In the genomic region with DNA sequence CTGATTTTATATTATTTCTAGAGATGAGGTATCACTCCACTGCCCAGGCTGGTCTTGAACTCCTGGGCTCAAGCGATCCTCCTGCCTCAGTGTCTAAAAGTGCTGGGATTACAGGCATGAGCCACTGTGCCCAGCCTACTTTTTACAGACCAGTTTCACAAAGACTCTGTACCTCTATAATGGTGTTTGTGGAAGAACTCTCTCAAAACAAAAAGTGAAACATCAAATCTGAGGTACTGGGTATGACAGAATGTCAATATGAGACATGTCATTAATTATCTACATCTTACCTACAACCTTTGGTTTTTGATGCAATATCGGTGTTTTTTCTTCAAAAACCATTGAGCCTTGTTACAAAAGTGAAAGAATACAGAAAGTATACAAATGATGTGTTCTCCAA, we compare ENCODE assay signal across 22 cellular contexts. TPM values are rescaled to one million over a fixed set of nuclear protein-coding genes. Genes with fewer than 3 reads are reported as not detected.
DNase-seq lines count a peak whose midpoint lies in the region; ATAC-seq, FAIRE-seq and TF ChIP-seq lines count a peak whose summit lies in the region.
"Had no signal": no experiment of that assay in that cellular context is flagged by ENCODE, and none has a peak within 500 bp of the region (broad histone marks: within the 10 kb centered on the region; RNA-seq: fewer than 3 reads in every experiment).

No MANE protein-coding gene starts in this region.

- no peak overlapping the region for H3K27ac Mint-ChIP-seq in endodermal cell
- H3K27ac Mint-ChIP-seq: CD4-positive, alpha-beta memory T cell had no signal

- no peak for TF ChIP-seq CTCF in endodermal cell (conservative IDR thresholded peaks at IDR 0.05)

- H3K9ac ChIP-seq in endodermal cell (ENCODE audit: extremely low read depth, low read length, poor library complexity, severe bottlenecking): no peak overlapping the region

- peaks cover 52% of the 10 kb centered on the region for H3K36me3 Mint-ChIP-seq in endodermal cell (ENCODE audit: low read depth)
- H3K36me3 Mint-ChIP-seq: CD4-positive, alpha-beta memory T cell had no signal

- no peaks in the 10 kb centered on the region for H3K36me3 ChIP-seq in ACC112 (ENCODE audit: insufficient read depth, low read length)
- peaks cover 81% of the 10 kb centered on the region for H3K36me3 ChIP-seq in endodermal cell (ENCODE audit: control insufficient read depth, insufficient read depth, low read length)
- no peaks in the 10 kb centered on the region for H3K36me3 ChIP-seq in small intestine (ENCODE audit: control insufficient read depth in 2 of 2, insufficient read depth in 2 of 2, low read length in 2 of 2)

- no peaks in the 10 kb centered on the region for H3K27me3 Mint-ChIP-seq in endodermal cell (ENCODE audit: insufficient read depth)
- H3K27me3 Mint-ChIP-seq: CD4-positive, alpha-beta memory T cell had no signal

- ATAC-seq in GM18873 (IDR thresholded peaks at IDR 0.05; ENCODE audit: low FRiP score, unreplicated experiment): peak; percentile 66
- peak; percentile 53 for ATAC-seq in GM21390 (IDR thresholded peaks at IDR 0.05; ENCODE audit: unreplicated experiment)
- peak; percentile 89 for ATAC-seq in HG03354 (IDR thresholded peaks at IDR 0.05; ENCODE audit: poor library complexity, severe bottlenecking, unreplicated experiment)

- H3K4me3 ChIP-seq in ACC112 (ENCODE audit: low read depth, low read length): peak overlapping the region; percentile 33; the same call in 1 of the 2 replicates
- no peak overlapping the region for H3K4me3 ChIP-seq in endodermal cell (ENCODE audit: low read length)
- H3K4me3 ChIP-seq in small intestine (ENCODE audit: low read depth in 1 of 2, low read length in 2 of 2): no peak overlapping the region

- no peaks in the 10 kb centered on the region for H3K4me1 Mint-ChIP-seq in endodermal cell
- H3K4me1 Mint-ChIP-seq: CD4-positive, alpha-beta memory T cell had no signal

- peak overlapping the region; percentile 48 for H2AFZ ChIP-seq in ACC112 (ENCODE audit: low read length, unreplicated experiment)

- FAIRE-seq in small intestine (lab: Jason Lieb, UNC): no peak
- FAIRE-seq: H1 had no signal

- H3K4me1 ChIP-seq in ACC112 (ENCODE audit: control insufficient read depth, insufficient read depth, low read length, unreplicated experiment) (no peaks in the 10 kb centered on the region), endodermal cell (ENCODE audit: control insufficient read depth, insufficient read depth, low read length) (no peaks in the 10 kb centered on the region), small intestine (ENCODE audit: control insufficient read depth in 2 of 2, insufficient read depth in 1 of 2, low read depth in 1 of 2, low read length in 1 of 2) (no peaks in the 10 kb centered on the region)

- H3K27me3 ChIP-seq in ACC112 (ENCODE audit: insufficient read depth, low read length) (no peaks in the 10 kb centered on the region), endodermal cell (ENCODE audit: control insufficient read depth, insufficient read depth, low read length, poor library complexity, severe bottlenecking) (no peaks in the 10 kb centered on the region), small intestine (ENCODE audit: control insufficient read depth in 2 of 2, insufficient read depth in 2 of 2, low read length in 2 of 2) (no peaks in the 10 kb centered on the region)

- H3K9me3 ChIP-seq in endodermal cell (ENCODE audit: control insufficient read depth, low read length) (no peaks in the 10 kb centered on the region), small intestine (ENCODE audit: control insufficient read depth, low read depth) (no peaks in the 10 kb centered on the region)

- H3K4me3 Mint-ChIP-seq in endodermal cell: no peak overlapping the region
- H3K4me3 Mint-ChIP-seq: CD4-positive, alpha-beta memory T cell had no signal

- 96 to 100% methylated on average over 2 of the region's 2 CpGs for WGBS in endodermal cell (ENCODE audit: insufficient coverage in 1 of 2, insufficient read length in 1 of 2), 2 experiments
- 90 to 94% (median 93%) methylated on average over 2 of the region's 2 CpGs for WGBS in small intestine, 3 donors

- no peaks in the 10 kb centered on the region for H3K9me3 Mint-ChIP-seq in endodermal cell
- H3K9me3 Mint-ChIP-seq: CD4-positive, alpha-beta memory T cell had no signal

- DNase-seq in endodermal cell: no peak
- DNase-seq in AML-193 (lab: John Stamatoyannopoulos, UW): no peak
- no peak for DNase-seq in small intestine
- DNase-seq in NCI-H345 treated with DMSO at 0.1 percent for 48 hours (lab: John Stamatoyannopoulos, UW; ENCODE audit: unreplicated experiment): no peak
- DNase-seq: Calu3; CD4-positive, alpha-beta memory T cell; IMR-90; Kasumi-1; NCI-H1105; NCI-H1694; NCI-H345; NCI-H526 treated with DMSO at 0.1 percent for 48 hours; NK-92 treated with Interleukin-12 subunit alpha and Interleukin-12 subunit beta, amount 100 ng/mL, for 24 hours; OCI-M1; RPMI8226; SIG-M5 had no signal

- H3K27ac ChIP-seq in ACC112 (ENCODE audit: low read depth, low read length) (no peak overlapping the region), endodermal cell (ENCODE audit: low read depth, low read length) (no peak overlapping the region), small intestine (ENCODE audit: low read depth in 1 of 2, low read length in 1 of 2) (no peak overlapping the region)
- H3K27ac ChIP-seq: 22Rv1 had no signal

- no peaks in the 10 kb centered on the region for H3K79me2 ChIP-seq in ACC112 (ENCODE audit: control insufficient read depth, insufficient read depth, low read length, unreplicated experiment)

RNA-seq across cellular contexts. Expression of gene MCM9, which starts 49.4 kb away (rescaled TPM):
- total RNA-seq in endodermal cell: 10 to 100 TPM; 17.8 to 21.2 TPM
- polyA plus RNA-seq in endodermal cell (2013, experiment 1 of 2): 12.3 TPM
- polyA plus RNA-seq in endodermal cell (2013, experiment 2 of 2): 11.7 TPM
- polyA plus RNA-seq in small intestine: 1 to 10 TPM; 3.1 to 5.3 (median 3.5) TPM
